In genomic region chr1:16122916-16123315, GRCh38 we compare ENCODE assay signal across 10 cellular contexts. TPM values are rescaled to one million over a fixed set of nuclear protein-coding genes. Genes with fewer than 3 reads are reported as not detected.
DNase-seq lines count a peak whose midpoint lies in the region; ATAC-seq and TF ChIP-seq lines count a peak whose summit lies in the region.
"Had no signal": no experiment of that assay in that cellular context is flagged by ENCODE, and none has a peak within 500 bp of the region (broad histone marks: within the 10 kb centered on the region; RNA-seq: fewer than 3 reads in every experiment).

No MANE protein-coding gene starts in this region.

- H3K36me3 ChIP-seq in SK-N-MC (ENCODE audit: insufficient read depth, low read length): no peaks in the 10 kb centered on the region; the same call in 1 of the 2 replicates

- no peak overlapping the region for H3K4me3 ChIP-seq in SK-N-MC
- H3K4me3 ChIP-seq in epithelial cell of proximal tubule (ENCODE audit: low read depth, low read length): no peak overlapping the region

- no peak for ATAC-seq in HG02623 (IDR thresholded peaks at IDR 0.05; ENCODE audit: unreplicated experiment)
- ATAC-seq in SK-N-SH treated with all-trans-retinoic acid at 6 μM for 48 hours: no peak
- ATAC-seq: right cardiac atrium had no signal

- no peak overlapping the region for H3K27ac ChIP-seq in SK-N-MC

- DNase-seq in NK-92 treated with Interleukin-12 subunit alpha and Interleukin-12 subunit beta, amount 100 ng/mL, for 24 hours (lab: John Stamatoyannopoulos, UW): peak; percentile 85
- DNase-seq in NK-92 (lab: John Stamatoyannopoulos, UW; ENCODE audit: unreplicated experiment) (no peak), SK-N-MC (ENCODE audit: low read depth, low spot score) (peak; percentile 56), epithelial cell of proximal tubule (ENCODE audit: low read depth) (peak; percentile 80), inferior parietal cortex (ENCODE audit: extremely low spot score) (no peak)
- DNase-seq in stimulated activated CD4-positive, alpha-beta T cell treated with anti-CD3 and anti-CD28 coated beads, TNF-alpha, amount 100 ng/mL, for 24 hours (ENCODE audit: low read depth in 3 of 3): peak in 2 of 3 experiments; percentile 10 to 47
- DNase-seq: CD4-positive, CD25-positive, alpha-beta regulatory T cell had no signal

- TF ChIP-seq CTCF in epithelial cell of proximal tubule (conservative IDR thresholded peaks at IDR 0.05; ENCODE audit: low read depth, low read length): no peak

- H3K9ac ChIP-seq in SK-N-MC (ENCODE audit: insufficient read length): no peak overlapping the region

- no peaks in the 10 kb centered on the region for H3K9me3 ChIP-seq in SK-N-MC (ENCODE audit: low read depth, low read length)

TF ChIP-seq in SK-N-SH treated with all-trans-retinoic acid at 6 μM for 48 hours, 23 proteins besides CTCF, POLR2A, EP300 and RAD21:
- TF ChIP-seq, protein P1, sequence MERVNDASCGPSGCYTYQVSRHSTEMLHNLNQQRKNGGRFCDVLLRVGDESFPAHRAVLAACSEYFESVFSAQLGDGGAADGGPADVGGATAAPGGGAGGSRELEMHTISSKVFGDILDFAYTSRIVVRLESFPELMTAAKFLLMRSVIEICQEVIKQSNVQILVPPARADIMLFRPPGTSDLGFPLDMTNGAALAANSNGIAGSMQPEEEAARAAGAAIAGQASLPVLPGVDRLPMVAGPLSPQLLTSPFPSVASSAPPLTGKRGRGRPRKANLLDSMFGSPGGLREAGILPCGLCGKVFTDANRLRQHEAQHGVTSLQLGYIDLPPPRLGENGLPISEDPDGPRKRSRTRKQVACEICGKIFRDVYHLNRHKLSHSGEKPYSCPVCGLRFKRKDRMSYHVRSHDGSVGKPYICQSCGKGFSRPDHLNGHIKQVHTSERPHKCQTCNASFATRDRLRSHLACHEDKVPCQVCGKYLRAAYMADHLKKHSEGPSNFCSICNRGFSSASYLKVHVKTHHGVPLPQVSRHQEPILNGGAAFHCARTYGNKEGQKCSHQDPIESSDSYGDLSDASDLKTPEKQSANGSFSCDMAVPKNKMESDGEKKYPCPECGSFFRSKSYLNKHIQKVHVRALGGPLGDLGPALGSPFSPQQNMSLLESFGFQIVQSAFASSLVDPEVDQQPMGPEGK (CRISPR knock-in tag; IDR thresholded peaks at IDR 0.05; ENCODE audit: borderline replicate concordance): no peak
- TF ChIP-seq ZFP3 (CRISPR knock-in tag; IDR thresholded peaks at IDR 0.05): no peak
- TF ChIP-seq TOX (CRISPR knock-in tag; IDR thresholded peaks at IDR 0.05; ENCODE audit: borderline replicate concordance): no peak
- TF ChIP-seq ARNTL (CRISPR knock-in tag; IDR thresholded peaks at IDR 0.05; ENCODE audit: borderline replicate concordance, low read depth): no peak
- TF ChIP-seq OSR1 (CRISPR knock-in tag; IDR thresholded peaks at IDR 0.05): no peak
- no peak for TF ChIP-seq SNAI2 (CRISPR knock-in tag; IDR thresholded peaks at IDR 0.05)
- TF ChIP-seq GLIS3 (CRISPR knock-in tag; IDR thresholded peaks at IDR 0.05): no peak
- TF ChIP-seq BACH2 (CRISPR knock-in tag; IDR thresholded peaks at IDR 0.05; ENCODE audit: borderline replicate concordance): no peak
- TF ChIP-seq ZC3H10 (CRISPR knock-in tag; IDR thresholded peaks at IDR 0.05): no peak

RNA-seq across cellular contexts. Expression of gene EPHA2, which starts 33.0 kb away (rescaled TPM):
- 112 and 131 TPM in 2 replicates for total RNA-seq in epithelial cell of proximal tubule
- total RNA-seq: CD4-positive, CD25-positive, alpha-beta regulatory T cell had no signal

RNA-seq across cellular contexts. Expression of gene FAM131C, which starts 49.5 kb away (rescaled TPM):
- total RNA-seq in epithelial cell of proximal tubule: 0.46 TPM in 1 of 2 replicates, not detected in the other
- total RNA-seq: CD4-positive, CD25-positive, alpha-beta regulatory T cell had no signal

Comparison
In these comparisons a context has a peak if more than half of its experiments do, and no peak if none do; other contexts are left out.
1. DNase-seq: peak in NK-92 treated with Interleukin-12 subunit alpha and Interleukin-12 subunit beta, amount 100 ng/mL, for 24 hours (single experiment), SK-N-MC (single experiment), epithelial cell of proximal tubule (single experiment) and stimulated activated CD4-positive, alpha-beta T cell treated with anti-CD3 and anti-CD28 coated beads, TNF-alpha, amount 100 ng/mL, for 24 hours (2 of 3); none in NK-92 (single experiment) and inferior parietal cortex (single experiment).